ENCODE assay signal across 8 cellular contexts in genomic region chr14:73741386-73741875, GRCh38. TPM values are rescaled to one million over a fixed set of nuclear protein-coding genes. Genes with fewer than 3 reads are reported as not detected.
DNase-seq lines count a peak whose midpoint lies in the region; ATAC-seq and TF ChIP-seq lines count a peak whose summit lies in the region.

No MANE protein-coding gene starts in this region.

- WGBS in urinary bladder, result under 1% methylated on average over 12 of the region's 12 CpGs

- H3K4me1 ChIP-seq in foreskin keratinocyte, result peaks cover 59% of the 10 kb centered on the region
- H3K4me1 ChIP-seq in urinary bladder (ENCODE audit: insufficient read depth), result peaks cover 10% of the 10 kb centered on the region

- ATAC-seq in foreskin keratinocyte, result peak; percentile 55

- H3K27ac ChIP-seq in foreskin keratinocyte (peak overlapping the region; percentile 41), urinary bladder (ENCODE audit: low read depth) (peak overlapping the region; percentile 71)

- peak; percentile 46 to 49 for DNase-seq in activated CD8-positive, alpha-beta memory T cell treated with anti-CD3 and anti-CD28 coated beads for 1 hour (ENCODE audit: extremely low read depth in 1 of 2, low read depth in 1 of 2)
- no peak for DNase-seq in activated CD8-positive, alpha-beta memory T cell treated with anti-CD3 and anti-CD28 coated beads for 24 hours
- DNase-seq in OCI-M2 (lab: John Stamatoyannopoulos, UW; ENCODE audit: unreplicated experiment) (peak; percentile 79), activated gamma-delta T cell treated with Interleukin-2 at 50 U/mL for 16 hours (peak; percentile 63), foreskin keratinocyte (peak in 1 of 2 donors; percentile 65), occipital lobe (lab: John Stamatoyannopoulos, UW) (peak; percentile 36), RPMI8226 (no peak)

- no peaks in the 10 kb centered on the region for H3K27me3 ChIP-seq in foreskin keratinocyte

- peak overlapping the region; percentile 9 for H3K4me3 ChIP-seq in urinary bladder (ENCODE audit: low read depth, low read length)

- TF ChIP-seq CTCF in foreskin keratinocyte (conservative IDR thresholded peaks at IDR 0.05), result no peak

- no peaks in the 10 kb centered on the region for H3K36me3 ChIP-seq in urinary bladder (ENCODE audit: insufficient read depth)

RNA-seq across cellular contexts. Expression of gene PNMA1, which starts 27.2 kb away (rescaled TPM):
- total RNA-seq in foreskin keratinocyte, result 12.2 and 13.6 TPM in 2 replicates
- 9.6 TPM in 2 replicates for polyA plus RNA-seq in foreskin keratinocyte
- total RNA-seq in occipital lobe, result 76.1 TPM
- total RNA-seq in urinary bladder, result 38.3 TPM
- 85.8 TPM for polyA plus RNA-seq in urinary bladder

Comparison
In these comparisons a context has a peak if more than half of its experiments do, and no peak if none do; other contexts are left out.
1. DNase-seq: peak in activated CD8-positive, alpha-beta memory T cell treated with anti-CD3 and anti-CD28 coated beads for 1 hour (2 of 2), OCI-M2 (single experiment), activated gamma-delta T cell treated with Interleukin-2 at 50 U/mL for 16 hours (single experiment) and occipital lobe (single experiment); none in activated CD8-positive, alpha-beta memory T cell treated with anti-CD3 and anti-CD28 coated beads for 24 hours (single experiment) and RPMI8226 (single experiment).